10 cellular contexts compared by ENCODE assay signal in the genomic region with DNA sequence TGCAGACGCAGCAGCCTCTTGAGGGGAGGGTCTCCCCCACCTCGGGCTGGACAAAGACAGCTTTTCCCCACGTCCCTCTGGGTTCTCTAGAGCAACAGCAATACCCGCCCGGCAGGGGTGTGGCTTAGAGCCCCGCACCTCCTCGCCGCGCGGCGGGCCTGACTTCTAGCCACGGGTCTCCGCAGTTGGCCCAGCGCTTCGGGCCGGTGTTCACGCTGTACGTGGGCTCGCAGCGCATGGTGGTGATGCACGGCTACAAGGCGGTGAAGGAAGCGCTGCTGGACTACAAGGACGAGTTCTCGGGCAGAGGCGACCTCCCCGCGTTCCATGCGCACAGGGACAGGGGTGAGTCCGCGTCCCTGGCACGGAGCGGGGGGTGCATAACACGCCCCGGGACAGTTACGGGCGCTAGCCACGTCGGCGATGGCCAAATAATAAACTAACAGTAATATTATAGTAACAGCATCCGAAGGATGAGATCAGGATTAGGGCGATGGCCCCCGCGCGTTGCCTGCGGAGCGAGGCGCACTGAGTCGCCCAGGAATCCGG. TPM values are rescaled to one million over a fixed set of nuclear protein-coding genes. Genes with fewer than 3 reads are reported as not detected.
DNase-seq lines count a peak whose midpoint lies in the region; ATAC-seq, FAIRE-seq and TF ChIP-seq lines count a peak whose summit lies in the region.
"Had no signal": no experiment of that assay in that cellular context is flagged by ENCODE, and none has a peak within 500 bp of the region (broad histone marks: within the 10 kb centered on the region; RNA-seq: fewer than 3 reads in every experiment).

No MANE protein-coding gene starts in this region.

- H3K9ac ChIP-seq in K562 (ENCODE audit: insufficient read depth in 1 of 2, low read depth in 2 of 2, low read length in 2 of 2) = no peak overlapping the region

- CTCF ChIA-PET in K562 (lab: Yijun Ruan, JAX; ENCODE audit: low intra/inter-chr PET ratio) = no interaction called here

- TF ChIP-seq POLR2A in K562 (conservative IDR thresholded peaks at IDR 0.05) = no peak
- no peak for TF ChIP-seq POLR2A in right lobe of liver (IDR thresholded peaks at IDR 0.05)
- no peak for TF ChIP-seq POLR2A in uterus (IDR thresholded peaks at IDR 0.05)

- H3K79me2 ChIP-seq in K562 (ENCODE audit: control insufficient read depth, insufficient read depth, low read length) = no peaks in the 10 kb centered on the region

- H3K9me3 ChIP-seq in K562 (replicated peaks; ENCODE audit: control insufficient read depth, insufficient read depth, low read depth, low read length) (no peaks in the 10 kb centered on the region), right lobe of liver (no peaks in the 10 kb centered on the region), thoracic aorta (peaks cover 8% of the 10 kb centered on the region), uterus (no peaks in the 10 kb centered on the region)

- no peaks in the 10 kb centered on the region for H3K9me1 ChIP-seq in K562 (ENCODE audit: control insufficient read depth, insufficient read depth, low read length)

- DNase-seq in activated T-cell treated with anti-CD3 and anti-CD28 coated beads, Interleukin-2, amount 50 U/mL, for 24 hours = peak; percentile 37
- DNase-seq in activated T-cell treated with anti-CD3 and anti-CD28 coated beads for 4 hours (no peak), K562 (ENCODE audit: extremely low read depth in 1 of 4, low spot score in 3 of 4) (no peak), right lobe of liver (no peak), thoracic aorta (ENCODE audit: low spot score) (no peak), uterus (no peak), NCI-H1048 (lab: John Stamatoyannopoulos, UW) (no peak)

- 40% methylated on average over 50 of the region's 50 CpGs for WGBS in K562 (ENCODE audit: insufficient coverage, low coverage, missing lambda C conversion rate)
- WGBS in right lobe of liver (ENCODE audit: insufficient coverage, low coverage, low lambda C conversion rate, missing lambda C conversion rate) = 0% methylated on average over 4 of the region's 50 CpGs

- H2AFZ ChIP-seq in K562 (ENCODE audit: low read depth, low read length) = no peak overlapping the region

- POLR2A ChIA-PET in K562 (lab: Yijun Ruan, JAX) = no interaction called here

- peaks cover 21% of the 10 kb centered on the region for H3K4me1 Mint-ChIP-seq in activated T-cell treated with anti-CD3 and anti-CD28 coated beads, Interleukin-2, amount 50 U/mL, for 24 hours (ENCODE audit: low read depth)

- no peak for ATAC-seq in K562
- peak in 1 of 4 donors; percentile 3 for ATAC-seq in right lobe of liver
- no peak for ATAC-seq in thoracic aorta (ENCODE audit: insufficient number of reproducible peaks, low FRiP score, low read depth)
- no peak for ATAC-seq in HG03565 (IDR thresholded peaks at IDR 0.05; ENCODE audit: unreplicated experiment)

- H3K9me3 Mint-ChIP-seq in activated T-cell treated with anti-CD3 and anti-CD28 coated beads, Interleukin-2, amount 50 U/mL, for 24 hours = peaks cover 5% of the 10 kb centered on the region

- H3K27ac Mint-ChIP-seq in activated T-cell treated with anti-CD3 and anti-CD28 coated beads, Interleukin-2, amount 50 U/mL, for 24 hours = no peak overlapping the region

- peaks cover 73% of the 10 kb centered on the region for H3K27me3 Mint-ChIP-seq in activated T-cell treated with anti-CD3 and anti-CD28 coated beads, Interleukin-2, amount 50 U/mL, for 24 hours

- peak overlapping the region; percentile 70 for H3K4me3 Mint-ChIP-seq in activated T-cell treated with anti-CD3 and anti-CD28 coated beads, Interleukin-2, amount 50 U/mL, for 24 hours

- in situ Hi-C loops in K562 (cut with MboI) = no loop called here

- H3K36me3 ChIP-seq in K562 (ENCODE audit: control insufficient read depth, insufficient read depth, low read length) (no peaks in the 10 kb centered on the region), right lobe of liver (peaks cover 0 to 57% (median 21%) of the 10 kb centered on the region in 4 donors), thoracic aorta (no peaks in the 10 kb centered on the region), uterus (no peaks in the 10 kb centered on the region)

- no peak for TF ChIP-seq EP300 in K562 (IDR thresholded peaks at IDR 0.05; ENCODE audit: low read length)

- H3K4me2 ChIP-seq in K562 (ENCODE audit: insufficient read depth, low read length) = 0 out of 2 replicates have a peak overlapping the region, but pooled peaks have one; percentile 63

- H3K4me3 ChIP-seq in K562 (no peak overlapping the region), right lobe of liver (peak overlapping the region; percentile 23 to 85 (median 83)), thoracic aorta (peak overlapping the region; percentile 62), uterus (no peak overlapping the region)

- BruUV-seq in K562 (replicated peaks; lab: Mats Ljungman, UMichigan) = no TSS peak

- intact Hi-C loops in K562 (cut with micrococcal nuclease) = no loop called here
- intact Hi-C loops in right lobe of liver (cut with DNase I) = no loop called here
- intact Hi-C loops in uterus (cut with DNase I; ENCODE audit: low total_unique reads) = no loop called here

- TF ChIP-seq CTCF in K562 (IDR thresholded peaks at IDR 0.05 in 2 of 3, conservative IDR thresholded peaks at IDR 0.05 in 1 of 3; ENCODE audit: insufficient read depth in 2 of 3, low read depth in 1 of 3, low read length in 3 of 3) (no peak), right lobe of liver (IDR thresholded peaks at IDR 0.05) (no peak), thoracic aorta (IDR thresholded peaks at IDR 0.05) (no peak), uterus (IDR thresholded peaks at IDR 0.05) (no peak)

- H3K27ac ChIP-seq in K562 (ENCODE audit: extremely low read depth, low read depth, low read length) (no peak overlapping the region), right lobe of liver (peak overlapping the region in 2 of 3 donors; percentile 71 to 86), thoracic aorta (no peak overlapping the region), uterus (no peak overlapping the region)

- FAIRE-seq in K562 (lab: Jason Lieb, UNC) = no peak

- peaks cover 0 to 19% of the 10 kb centered on the region in 2 experiments; a peak in 2 of 5 replicates for H3K4me1 ChIP-seq in K562 (replicated peaks in 1 of 2; ENCODE audit: control insufficient read depth in 2 of 2, insufficient read depth in 2 of 2, low read length in 2 of 2)
- H3K4me1 ChIP-seq in right lobe of liver = peaks cover 0 to 9% (median 2%) of the 10 kb centered on the region in 4 donors
- peaks cover 12 to 20% of the 10 kb centered on the region in 2 donors for H3K4me1 ChIP-seq in thoracic aorta (ENCODE audit: control insufficient read depth in 1 of 2, low read depth in 2 of 2)
- H3K4me1 ChIP-seq in uterus = no peaks in the 10 kb centered on the region

- H3K27me3 ChIP-seq in K562 (ENCODE audit: control insufficient read depth in 2 of 2, insufficient read depth in 2 of 2, low read length in 2 of 2) (peaks cover 32 to 75% of the 10 kb centered on the region in 2 experiments), right lobe of liver (no peaks in the 10 kb centered on the region), thoracic aorta (replicated peaks; ENCODE audit: insufficient read depth) (no peaks in the 10 kb centered on the region), uterus (peaks cover 0 to 6% of the 10 kb centered on the region in 2 donors)

- TF ChIP-seq RAD21 in K562 (CRISPR knock-in tag; conservative IDR thresholded peaks at IDR 0.05 in 1 of 2, IDR thresholded peaks at IDR 0.05 in 1 of 2) = no peak

- H4K20me1 ChIP-seq in K562 (replicated peaks; ENCODE audit: control insufficient read depth, insufficient read depth, low read length) = no peaks in the 10 kb centered on the region

- H3K36me3 Mint-ChIP-seq in activated T-cell treated with anti-CD3 and anti-CD28 coated beads, Interleukin-2, amount 50 U/mL, for 24 hours (ENCODE audit: low read depth) = no peaks in the 10 kb centered on the region

RNA-seq across cellular contexts. Expression of a gene that starts 1.2 kb away (rescaled TPM):
- total RNA-seq in K562 (2011; cell fraction: chromatin; rRNA removed; ENCODE audit: low replicate concordance) = 1.00 and 1.8 TPM in 2 replicates
- 0.83 and 0.92 TPM in 2 replicates for total RNA-seq in K562 (2011; cell fraction: nucleolus; rRNA removed)
- total RNA-seq in K562 (2011; cell fraction: nucleoplasm; rRNA removed) = 0.73 and 3.0 TPM in 2 replicates
- not detected in 2 replicates for total RNA-seq in K562 (2014; rRNA removed)
- 0.18 TPM in 1 of 2 replicates, not detected in the other for total RNA-seq in K562 (2014; rRNA removed; fragmentation: Illumina TruSeq; extraction: Trizol)
- total RNA-seq in K562 (2015; rRNA removed; fragmentation: Illumina TruSeq; extraction: Trizol) = 0.23 and 0.33 TPM in 2 replicates
- total RNA-seq in K562 (2021) = 1.0 and 1.6 TPM in 2 replicates
- polyA plus RNA-seq in K562 (2011; rRNA removed) = 0.18 and 0.83 TPM in 2 replicates
- 0.18 and 0.55 TPM in 2 replicates for polyA plus RNA-seq in K562 (2011; cell fraction: cytosol; rRNA removed)
- 2.8 and 5.2 TPM in 2 replicates for polyA plus RNA-seq in K562 (2011; cell fraction: nucleus; rRNA removed)
- 0.22 and 0.64 TPM in 2 replicates for polyA plus RNA-seq in K562 (2012)
- 0.19 TPM in 2 replicates for polyA plus RNA-seq in K562 (2014; fragmentation: Illumina TruSeq; extraction: Trizol)
- under 1 TPM in 1 of 2 experiments, not detected in 1; 0.07 TPM for polyA plus RNA-seq in K562 (2014; fragmentation: Nextera tagmentation; extraction: Ambion mirVana)
- polyA plus RNA-seq in K562 (2014; rRNA removed) = 0.45 TPM in 1 of 2 replicates, not detected in the other
- not detected in 2 replicates for polyA minus RNA-seq in K562 (2011; rRNA and poly(A)+ RNA removed)
- polyA minus RNA-seq in K562 (2011; cell fraction: cytosol; rRNA and poly(A)+ RNA removed) = not detected in 2 replicates
- 0.13 and 1.1 TPM in 2 replicates for polyA minus RNA-seq in K562 (2011; cell fraction: nucleus; rRNA and poly(A)+ RNA removed)
- total RNA-seq in right lobe of liver = 1,000 to 10,000 TPM; 1,651 to 5,193 (median 3,912) TPM
- total RNA-seq in thoracic aorta = 1 to 10 TPM; 2.9 to 5.3 TPM
- 1 to 10 TPM in 2 of 4 donors, under 1 TPM in 2; 0.29 to 6.9 (median 1.1) TPM for total RNA-seq in uterus

RNA-seq across cellular contexts. Expression of a gene that starts 37.0 kb away (rescaled TPM):
- not detected in 2 replicates for total RNA-seq in K562 (2011; cell fraction: chromatin; rRNA removed; ENCODE audit: low replicate concordance)
- not detected in 2 replicates for total RNA-seq in K562 (2011; cell fraction: nucleolus; rRNA removed)
- total RNA-seq in K562 (2011; cell fraction: nucleoplasm; rRNA removed) = not detected in 2 replicates
- total RNA-seq in K562 (2014; rRNA removed) (0.08 TPM in 1 of 2 replicates, not detected in the other), K562 (2014; rRNA removed; fragmentation: Illumina TruSeq; extraction: Trizol) (not detected in 2 replicates), K562 (2015; rRNA removed; fragmentation: Illumina TruSeq; extraction: Trizol) (not detected in 2 replicates), K562 (2021) (not detected in 2 replicates), right lobe of liver (1 to 10 TPM in 4 of 6 experiments, under 1 TPM in 1, not detected in 1; 0.37 to 4.1 (median 2.2) TPM), thoracic aorta (1 to 10 TPM in 1 of 2 donors, not detected in 1; 1.8 TPM), uterus (1 to 10 TPM in 1 of 4 donors, not detected in 3; 1.0 TPM)
- polyA plus RNA-seq in K562 (2011; rRNA removed) (not detected in 2 replicates), K562 (2014; fragmentation: Illumina TruSeq; extraction: Trizol) (not detected in 2 replicates), K562 (2014; fragmentation: Nextera tagmentation; extraction: Ambion mirVana) (not detected), K562 (2014; rRNA removed) (not detected in 2 replicates)
- not detected in 2 replicates for polyA plus RNA-seq in K562 (2011; cell fraction: cytosol; rRNA removed)
- polyA plus RNA-seq in K562 (2011; cell fraction: nucleus; rRNA removed) = not detected in 2 replicates
- polyA plus RNA-seq in K562 (2012) = 0.08 and 0.37 TPM in 2 replicates
- not detected in 2 replicates for polyA minus RNA-seq in K562 (2011; rRNA and poly(A)+ RNA removed)
- polyA minus RNA-seq in K562 (2011; cell fraction: cytosol; rRNA and poly(A)+ RNA removed) = not detected in 2 replicates
- polyA minus RNA-seq in K562 (2011; cell fraction: nucleus; rRNA and poly(A)+ RNA removed) = not detected in 2 replicates
- total RNA-seq: LHCN-M2 had no signal
- polyA plus RNA-seq: AG04450 had no signal

Comparison
In these comparisons a context has a peak if more than half of its experiments do, and no peak if none do; other contexts are left out.
1. H3K27ac ChIP-seq: peak in right lobe of liver (2 of 3); none in K562 (single experiment), thoracic aorta (0 of 2) and uterus (0 of 2).
2. H3K4me3 ChIP-seq: peak in right lobe of liver (3 of 3) and thoracic aorta (single experiment); none in K562 (single experiment) and uterus (0 of 2).
3. RNA of a gene that starts 1.2 kb away (total RNA-seq): 1,651 to 5,193 TPM in right lobe of liver; 2.9 to 5.3 TPM in thoracic aorta, 0.29 to 6.9 TPM in uterus and 0.18 to 3.0 TPM in K562; every median in the first group is over 100 times any median in the second.